Comparison of ENCODE assay signal across 5 cellular contexts in the genomic region with DNA sequence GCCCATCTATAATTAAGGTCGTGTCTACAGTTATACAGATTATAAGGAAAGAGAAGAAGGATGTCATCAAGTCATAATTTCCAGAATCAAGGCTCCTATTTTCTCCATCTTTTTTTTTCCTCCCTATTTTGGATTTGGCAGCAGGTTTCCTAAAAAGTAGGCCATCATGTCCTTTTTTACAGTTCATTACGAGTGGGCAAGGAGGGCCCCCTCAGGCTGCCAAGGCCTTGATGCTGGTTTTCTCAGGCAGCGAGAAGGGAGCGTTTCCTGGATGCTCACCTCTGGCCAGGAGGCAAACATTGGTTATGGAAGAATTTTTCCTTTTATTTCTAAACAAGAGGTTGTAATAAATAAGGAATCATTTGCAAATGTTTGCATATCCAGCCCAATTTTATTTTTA.
"Had no signal": no experiment of that assay in that cellular context is flagged by ENCODE, and none has a peak within 500 bp of the region (broad histone marks: within the 10 kb centered on the region; RNA-seq: fewer than 3 reads in every experiment).

No MANE protein-coding gene starts in this region.

- H3K9me3 Mint-ChIP-seq: GM23338, H9 had no signal

- H3K4me3 ChIP-seq: GM23338, K562 had no signal

- H3K27ac Mint-ChIP-seq: GM23338, H9 had no signal

- H3K4me3 Mint-ChIP-seq: GM23338, H9 had no signal

- DNase-seq: H9, HCEC 1CT, IMR-90 had no signal

- ATAC-seq: GM23338, K562 had no signal
